Comparison of ENCODE assay signal across 6 cellular contexts in genomic region chr4:986428-986948, GRCh38. TPM values are rescaled to one million over a fixed set of nuclear protein-coding genes. Genes with fewer than 3 reads are reported as not detected.
A peak's percentile ranks its signal among the peaks of the same experiment; 100 is the strongest.
DNase-seq lines count a peak whose midpoint lies in the region; ATAC-seq lines count a peak whose summit lies in the region.

No MANE protein-coding gene starts in this region.

- ATAC-seq in HG03135 (IDR thresholded peaks at IDR 0.05; ENCODE audit: unreplicated experiment) = peak; percentile 17

- no peaks in the 10 kb centered on the region for H3K9me3 ChIP-seq in effector memory CD4-positive, alpha-beta T cell (ENCODE audit: control insufficient read depth, low read length)

- no peaks in the 10 kb centered on the region for H3K27me3 ChIP-seq in effector memory CD4-positive, alpha-beta T cell (replicated peaks; ENCODE audit: control insufficient read depth, insufficient read depth, low read length, poor library complexity, severe bottlenecking)

- peak overlapping the region; percentile 61 for H3K4me3 ChIP-seq in effector memory CD4-positive, alpha-beta T cell (ENCODE audit: insufficient read depth, low read depth, low read length, poor library complexity, severe bottlenecking)

- DNase-seq in G401 (ENCODE audit: low spot score) (peak; percentile 62), retina (peak; percentile 71), AG08395 (ENCODE audit: low spot score) (no peak)
- no peak for DNase-seq in effector memory CD4-positive, alpha-beta T cell
- DNase-seq in stimulated activated CD4-positive, alpha-beta T cell treated with anti-CD3 and anti-CD28 coated beads, Interleukin-12 subunit alpha, Interleukin-12 subunit beta, amount 100 ng/mL, for 4 hours = no peak

- peaks cover 12% of the 10 kb centered on the region for H3K36me3 ChIP-seq in effector memory CD4-positive, alpha-beta T cell (ENCODE audit: control insufficient read depth, insufficient read depth, low read length)

- in situ Hi-C loops in G401 (cut with HindIII; ENCODE audit: low sequenced_read_pairs) = no loop called here

- peak overlapping the region; percentile 65 for H3K27ac ChIP-seq in effector memory CD4-positive, alpha-beta T cell (ENCODE audit: insufficient read depth, low read length, poor library complexity, severe bottlenecking)

- peaks cover 15% of the 10 kb centered on the region for H3K4me1 ChIP-seq in effector memory CD4-positive, alpha-beta T cell (ENCODE audit: control insufficient read depth, insufficient read depth, low read length, poor library complexity, severe bottlenecking)

RNA-seq across cellular contexts. Expression of gene IDUA, which starts 0.4 kb away (rescaled TPM):
- 3.0 and 3.8 TPM in 2 replicates for total RNA-seq in G401 (2014; rRNA removed; shearing (Covaris generic))

RNA-seq across cellular contexts. Expression of gene SLC26A1, which starts 6.7 kb away (rescaled TPM):
- 0.74 and 0.85 TPM in 2 replicates for total RNA-seq in G401 (2014; rRNA removed; shearing (Covaris generic))

RNA-seq across cellular contexts. Expression of gene DGKQ, which starts 13.1 kb away (rescaled TPM):
- 11.0 and 12.9 TPM in 2 replicates for total RNA-seq in G401 (2014; rRNA removed; shearing (Covaris generic))

RNA-seq across cellular contexts. Expression of gene FGFRL1, which starts 24.9 kb away (rescaled TPM):
- 23.9 and 28.5 TPM in 2 replicates for total RNA-seq in G401 (2014; rRNA removed; shearing (Covaris generic))

RNA-seq across cellular contexts. Expression of gene TMEM175, which starts 54.2 kb away (rescaled TPM):
- 7.0 and 21.4 TPM in 2 replicates for total RNA-seq in G401 (2014; rRNA removed; shearing (Covaris generic))

Comparison
In these comparisons a context has a peak if more than half of its experiments do, and no peak if none do; other contexts are left out.
1. DNase-seq: peak in G401 (single experiment) and retina (single experiment); none in effector memory CD4-positive, alpha-beta T cell (0 of 3), AG08395 (single experiment) and stimulated activated CD4-positive, alpha-beta T cell treated with anti-CD3 and anti-CD28 coated beads, Interleukin-12 subunit alpha, Interleukin-12 subunit beta, amount 100 ng/mL, for 4 hours (single experiment).